Comparison of ENCODE assay signal across 25 cellular contexts in the genomic region with DNA sequence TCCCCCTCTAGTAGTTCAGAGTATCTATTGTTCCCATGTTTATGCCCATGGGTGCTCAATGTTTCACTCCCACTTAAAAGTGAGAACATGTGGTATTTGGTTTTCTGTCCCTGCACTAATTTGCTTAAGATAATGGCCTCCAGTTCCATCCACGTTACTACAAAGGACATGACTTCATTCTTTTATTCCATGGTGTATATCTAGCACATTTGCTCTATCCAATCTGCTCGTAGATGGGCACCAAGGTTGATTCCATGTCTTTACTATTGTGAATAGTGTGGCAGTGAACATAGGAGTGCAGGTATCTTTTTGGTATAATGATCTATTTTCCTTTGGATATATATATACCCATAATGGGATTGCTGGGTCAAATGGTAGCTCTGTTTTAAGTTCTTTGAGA.
"Had no signal": no experiment of that assay in that cellular context is flagged by ENCODE, and none has a peak within 500 bp of the region (broad histone marks: within the 10 kb centered on the region; RNA-seq: fewer than 3 reads in every experiment).

No MANE protein-coding gene starts in this region.

- H3K36me3 ChIP-seq: left lung, lower lobe of right lung, ovary, right atrium auricular region, right lobe of liver, tibial nerve, upper lobe of left lung had no signal

- DNase-seq: hypothalamus; immature natural killer cell; kidney; left colon; left lung; lower lobe of right lung; mammary epithelial cell; mesenchymal stem cell; naive B cell; natural killer cell; ovary; right lobe of liver; stimulated activated CD4-positive, alpha-beta T cell treated with anti-CD3 and anti-CD28 coated beads, Interleukin-1b, Interleukin-23, amount 100 ng/mL, for 48 hours; stimulated activated CD4-positive, alpha-beta T cell treated with anti-CD3 and anti-CD28 coated beads, Interleukin-2, amount 100 ng/mL, for 48 hours; stimulated activated CD4-positive, alpha-beta T cell treated with anti-CD3 and anti-CD28 coated beads, Interleukin-4, amount 100 ng/mL, for 4 hours; stimulated activated CD8-positive, alpha-beta memory T cell treated with anti-CD3 and anti-CD28 coated beads, Interleukin-4, amount 100 ng/mL, for 48 hours; stimulated activated naive CD4-positive, alpha-beta T cell treated with Interleukin-2 at 50 U/mL for 16 hours; stimulated activated naive CD8-positive, alpha-beta T cell treated with anti-CD3 and anti-CD28 coated beads, Interleukin-15, amount 100 ng/mL, for 72 hours; substantia nigra; upper lobe of left lung had no signal

- H3K27ac Mint-ChIP-seq: naive B cell; natural killer cell; stimulated activated memory B cell treated with anti-CD40 and anti-IgM and Interleukin-4, amounts not matched to agents 10 μg/mL and 1 μg/mL and 100 μg/mL, for 72 hours had no signal

- FAIRE-seq: islet of Langerhans, kidney had no signal

- H3K36me3 Mint-ChIP-seq: immature natural killer cell; natural killer cell; stimulated activated memory B cell treated with anti-CD40 and anti-IgM and Interleukin-4, amounts not matched to agents 10 μg/mL and 1 μg/mL and 100 μg/mL, for 72 hours had no signal

- H3K27ac ChIP-seq: left lung, lower lobe of right lung, ovary, right atrium auricular region, right lobe of liver, tibial nerve, upper lobe of left lung had no signal

- H3K27me3 ChIP-seq: left lung, ovary, right atrium auricular region, right lobe of liver, tibial nerve, upper lobe of left lung had no signal

- ATAC-seq: left colon; left lung; lower lobe of right lung; natural killer cell; right lobe of liver; stimulated activated memory B cell treated with anti-CD40 and anti-IgM and Interleukin-4, amounts not matched to agents 10 μg/mL and 1 μg/mL and 100 μg/mL, for 72 hours; stimulated activated naive CD8-positive, alpha-beta T cell treated with anti-CD3 and anti-CD28 coated beads, Interleukin-15, amount 100 ng/mL, for 72 hours had no signal

- H3K9me3 Mint-ChIP-seq: immature natural killer cell; naive B cell; natural killer cell; stimulated activated memory B cell treated with anti-CD40 and anti-IgM and Interleukin-4, amounts not matched to agents 10 μg/mL and 1 μg/mL and 100 μg/mL, for 72 hours; stimulated activated naive CD8-positive, alpha-beta T cell treated with anti-CD3 and anti-CD28 coated beads, Interleukin-15, amount 100 ng/mL, for 72 hours had no signal

- H3K4me3 Mint-ChIP-seq: immature natural killer cell; naive B cell; natural killer cell; stimulated activated memory B cell treated with anti-CD40 and anti-IgM and Interleukin-4, amounts not matched to agents 10 μg/mL and 1 μg/mL and 100 μg/mL, for 72 hours; stimulated activated naive CD8-positive, alpha-beta T cell treated with anti-CD3 and anti-CD28 coated beads, Interleukin-15, amount 100 ng/mL, for 72 hours had no signal

- H3K27me3 Mint-ChIP-seq: naive B cell; stimulated activated memory B cell treated with anti-CD40 and anti-IgM and Interleukin-4, amounts not matched to agents 10 μg/mL and 1 μg/mL and 100 μg/mL, for 72 hours; stimulated activated naive CD8-positive, alpha-beta T cell treated with anti-CD3 and anti-CD28 coated beads, Interleukin-15, amount 100 ng/mL, for 72 hours had no signal

- H3K9me3 ChIP-seq: left lung, lower lobe of right lung, ovary, right atrium auricular region, right lobe of liver, tibial nerve, upper lobe of left lung had no signal

- H3K4me3 ChIP-seq: left lung, lower lobe of right lung, ovary, right atrium auricular region, right lobe of liver, smooth muscle cell, tibial nerve, upper lobe of left lung had no signal

- H3K4me1 ChIP-seq: right atrium auricular region had no signal

- H3K4me2 ChIP-seq: smooth muscle cell had no signal
